ENCODE assay signal across 8 cellular contexts in genomic region chr10:104350146-104350635, GRCh38. TPM values are rescaled to one million over a fixed set of nuclear protein-coding genes. Genes with fewer than 3 reads are reported as not detected.
A peak's percentile ranks its signal among the peaks of the same experiment; 100 is the strongest.
DNase-seq lines count a peak whose midpoint lies in the region; ATAC-seq and TF ChIP-seq lines count a peak whose summit lies in the region.

No MANE protein-coding gene starts in this region.

- ATAC-seq in GM18511 (IDR thresholded peaks at IDR 0.05; ENCODE audit: unreplicated experiment), result peak; percentile 47
- peak; percentile 44 for ATAC-seq in HG02938 (IDR thresholded peaks at IDR 0.05; ENCODE audit: unreplicated experiment)
- ATAC-seq in activated naive CD8-positive, alpha-beta T cell treated with anti-CD3 and anti-CD28 coated beads, Interleukin-2, amount 50 U/mL, for 24 hours, result peak; percentile 57

- TF ChIP-seq CTCF in BE2C (IDR thresholded peaks at IDR 0.05; ENCODE audit: low read depth, low read length) (peak; percentile 60), right atrium auricular region (IDR thresholded peaks at IDR 0.05) (peak; percentile 32 to 79)

- H3K4me3 Mint-ChIP-seq in activated naive CD8-positive, alpha-beta T cell treated with anti-CD3 and anti-CD28 coated beads, Interleukin-2, amount 50 U/mL, for 24 hours, result no peak overlapping the region

- H3K4me3 ChIP-seq in BE2C (ENCODE audit: low read depth, low read length) (no peak overlapping the region), right atrium auricular region (no peak overlapping the region), skeletal muscle tissue (ENCODE audit: low read length in 3 of 3) (peak overlapping the region; percentile 8 to 48 (median 38))

- DNase-seq in BE2C (no peak), NCI-H2081 treated with DMSO at 0.1 percent for 48 hours (lab: John Stamatoyannopoulos, UW) (peak; percentile 39), right atrium auricular region (ENCODE audit: low spot score) (no peak)
- DNase-seq in activated naive CD8-positive, alpha-beta T cell treated with anti-CD3 and anti-CD28 coated beads, Interleukin-2, amount 50 U/mL, for 24 hours, result no peak
- DNase-seq in stimulated activated CD4-positive, alpha-beta T cell treated with anti-CD3 and anti-CD28 coated beads, Interleukin-4, amount 100 ng/mL, for 1 hour, result no peak

- H3K36me3 Mint-ChIP-seq in activated naive CD8-positive, alpha-beta T cell treated with anti-CD3 and anti-CD28 coated beads, Interleukin-2, amount 50 U/mL, for 24 hours (ENCODE audit: low read depth), result no peaks in the 10 kb centered on the region

- H3K9me3 Mint-ChIP-seq in activated naive CD8-positive, alpha-beta T cell treated with anti-CD3 and anti-CD28 coated beads, Interleukin-2, amount 50 U/mL, for 24 hours, result no peaks in the 10 kb centered on the region

- peaks cover 17% of the 10 kb centered on the region for H3K27me3 ChIP-seq in BE2C
- H3K27me3 ChIP-seq in right atrium auricular region, result no peaks in the 10 kb centered on the region
- H3K27me3 ChIP-seq in skeletal muscle tissue (ENCODE audit: control insufficient read depth in 3 of 3, insufficient read depth in 3 of 3, low read length in 3 of 3), result no peaks in the 10 kb centered on the region

- peak overlapping the region in 1 of 3 donors; percentile 28 for H3K9ac ChIP-seq in skeletal muscle tissue (ENCODE audit: low read depth in 1 of 3, low read length in 3 of 3)

- H3K4me1 ChIP-seq in BE2C (0 out of 2 replicates have a peak, but pooled peaks cover 3% of the 10 kb centered on the region), right atrium auricular region (peaks cover 0 to 24% of the 10 kb centered on the region in 2 donors), skeletal muscle tissue (ENCODE audit: control insufficient read depth in 3 of 3, insufficient read depth in 3 of 3, low read length in 3 of 3) (peaks cover 14 to 26% (median 19%) of the 10 kb centered on the region in 3 donors)

- H3K9me3 ChIP-seq in BE2C, result no peaks in the 10 kb centered on the region
- H3K9me3 ChIP-seq in right atrium auricular region, result no peaks in the 10 kb centered on the region
- H3K9me3 ChIP-seq in skeletal muscle tissue (ENCODE audit: control insufficient read depth in 3 of 3, low read length in 3 of 3), result no peaks in the 10 kb centered on the region

- H3K4me1 Mint-ChIP-seq in activated naive CD8-positive, alpha-beta T cell treated with anti-CD3 and anti-CD28 coated beads, Interleukin-2, amount 50 U/mL, for 24 hours, result peaks cover 12% of the 10 kb centered on the region

- H3K36me3 ChIP-seq in BE2C (no peaks in the 10 kb centered on the region), right atrium auricular region (no peaks in the 10 kb centered on the region), skeletal muscle tissue (ENCODE audit: control insufficient read depth in 3 of 3, insufficient read depth in 3 of 3, low read length in 3 of 3) (no peaks in the 10 kb centered on the region)

- H3K27ac Mint-ChIP-seq in activated naive CD8-positive, alpha-beta T cell treated with anti-CD3 and anti-CD28 coated beads, Interleukin-2, amount 50 U/mL, for 24 hours, result no peak overlapping the region

- H3K27ac ChIP-seq in right atrium auricular region (peak overlapping the region; percentile 31 to 66), skeletal muscle tissue (ENCODE audit: low read depth, low read length) (peak overlapping the region; percentile 43)

- H3K27me3 Mint-ChIP-seq in activated naive CD8-positive, alpha-beta T cell treated with anti-CD3 and anti-CD28 coated beads, Interleukin-2, amount 50 U/mL, for 24 hours, result no peaks in the 10 kb centered on the region

RNA-seq across cellular contexts. Expression of gene CFAP58, which starts 3.4 kb away (rescaled TPM):
- not detected for polyA plus RNA-seq in BE2C (2012; ENCODE audit: insufficient read depth, insufficient read length, low read depth)
- total RNA-seq in right atrium auricular region, result 1 to 10 TPM; 3.5 to 4.8 TPM
- total RNA-seq in skeletal muscle tissue, result under 0.01 TPM

RNA-seq across cellular contexts. Expression of gene ITPRIP, which starts 11.9 kb away (rescaled TPM):
- polyA plus RNA-seq in BE2C (2012; ENCODE audit: insufficient read depth, insufficient read length, low read depth), result not detected
- total RNA-seq in right atrium auricular region (10 to 100 TPM; 56.2 to 62.5 TPM), skeletal muscle tissue (4.2 TPM)

Comparison
In these comparisons a context has a peak if more than half of its experiments do, and no peak if none do; other contexts are left out.
1. H3K4me3 ChIP-seq: peak in skeletal muscle tissue (3 of 3); none in BE2C (single experiment) and right atrium auricular region (0 of 2).
2. RNA of gene ITPRIP, which starts 11.9 kb away (total RNA-seq): 56.2 to 62.5 TPM in right atrium auricular region; 4.2 TPM in skeletal muscle tissue (single experiment); every median in the first group is over 10 times any median in the second.
3. Peak in every context shown above with its lines, with median percentiles within 50 percentile points of each other: ATAC-seq.